Comparison of ENCODE assay signal across 1 cellular context in genomic region chr12:57216931-57217871, GRCh38.
TF ChIP-seq lines count a peak whose summit lies in the region.

No MANE protein-coding gene starts in this region.

TF ChIP-seq in endothelial cell of umbilical vein, 7 proteins besides CTCF, POLR2A, EP300 and RAD21:
- no peak for TF ChIP-seq GATA2 (IDR thresholded peaks at IDR 0.05; ENCODE audit: insufficient read depth, insufficient read length, low read depth, low read length)
- TF ChIP-seq MYC (IDR thresholded peaks at IDR 0.05; ENCODE audit: low read depth, low read length), result no peak
- peak; percentile 95 for TF ChIP-seq EZH2 (IDR thresholded peaks at IDR 0.05; ENCODE audit: borderline replicate concordance, low read depth, low read length, severe bottlenecking)
